Comparison of ENCODE assay signal across 8 cellular contexts in the genomic region with DNA sequence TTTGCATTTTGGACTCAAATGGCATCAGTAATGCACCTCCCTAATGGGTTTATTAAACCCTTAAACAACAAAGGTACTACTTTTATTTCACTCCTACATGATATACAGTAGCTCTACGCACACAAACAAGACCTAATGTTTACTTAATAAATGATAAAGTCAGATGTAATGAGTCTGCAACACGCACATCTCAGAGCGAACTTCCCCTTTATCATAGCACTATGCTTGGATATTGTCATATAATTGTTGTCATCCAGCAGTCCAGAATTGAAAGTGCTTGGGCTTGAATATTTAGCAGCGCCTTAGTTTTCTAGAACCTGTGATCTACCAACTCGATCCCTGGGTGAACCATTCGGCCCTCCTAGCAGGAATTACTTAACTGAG. TPM values are rescaled to one million over a fixed set of nuclear protein-coding genes. Genes with fewer than 3 reads are reported as not detected.
DNase-seq lines count a peak whose midpoint lies in the region; ATAC-seq and TF ChIP-seq lines count a peak whose summit lies in the region.

No MANE protein-coding gene starts in this region.

- no peak for TF ChIP-seq POLR2A in lower leg skin (IDR thresholded peaks at IDR 0.05)

- DNase-seq in A673 (ENCODE audit: low spot score) (no peak), astrocyte of the spinal cord (ENCODE audit: low read depth, low spot score) (no peak), lower leg skin (ENCODE audit: low spot score in 2 of 2) (peak in 1 of 2 donors; percentile 37), type B pancreatic cell (ENCODE audit: extremely low spot score, unreplicated experiment) (no peak), mucosa of gallbladder (ENCODE audit: low spot score) (no peak), GOT3 (lab: John Stamatoyannopoulos, UW) (no peak)

- H3K36me3 ChIP-seq in A673 (ENCODE audit: insufficient read depth, low read length, poor library complexity, severe bottlenecking) (no peaks in the 10 kb centered on the region), Loucy (ENCODE audit: insufficient read depth, low read length) (no peaks in the 10 kb centered on the region)

- H3K4me1 ChIP-seq in A673 (ENCODE audit: insufficient read depth, low read length, poor library complexity, severe bottlenecking) = peaks cover 3% of the 10 kb centered on the region
- peaks cover 22% of the 10 kb centered on the region for H3K4me1 ChIP-seq in Loucy (ENCODE audit: insufficient read depth, low read length, poor library complexity, severe bottlenecking)

- H3K4me3 Mint-ChIP-seq in type B pancreatic cell = peak overlapping the region; percentile 91

- no TSS peak for BruUV-seq in A673 (replicated peaks; lab: Mats Ljungman, UMichigan)

- H3K27me3 ChIP-seq in A673 (replicated peaks; ENCODE audit: insufficient read depth, low read depth, low read length, poor library complexity) = no peaks in the 10 kb centered on the region
- H3K27me3 ChIP-seq in Loucy (ENCODE audit: insufficient read depth, low read length, poor library complexity, severe bottlenecking) = no peaks in the 10 kb centered on the region

- peak overlapping the region; percentile 76 for H3K27ac ChIP-seq in A673 (ENCODE audit: low read depth, low read length, poor library complexity, severe bottlenecking)

- H3K9me3 ChIP-seq in A673 (ENCODE audit: low read depth, low read length, poor library complexity, severe bottlenecking) (no peaks in the 10 kb centered on the region), Loucy (ENCODE audit: insufficient read depth, low read depth, low read length) (no peaks in the 10 kb centered on the region)

- H3K4me3 ChIP-seq in A673 (ENCODE audit: low read depth, low read length, poor library complexity, severe bottlenecking) = peak overlapping the region; percentile 73
- peak overlapping the region; percentile 85 for H3K4me3 ChIP-seq in Loucy (ENCODE audit: low read length, poor library complexity, severe bottlenecking)
- peak overlapping the region; percentile 73 for H3K4me3 ChIP-seq in astrocyte of the spinal cord (ENCODE audit: low read depth, low read length)
- H3K4me3 ChIP-seq in lower leg skin (ENCODE audit: low read depth, poor library complexity, severe bottlenecking) = peak overlapping the region; percentile 91

- peak overlapping the region; percentile 89 for H3K27ac Mint-ChIP-seq in type B pancreatic cell

- CTCF ChIA-PET in A673 (lab: Charles Lee) = no interaction called here

- 1 to 6% methylated on average over 6 of the region's 6 CpGs for WGBS in lower leg skin, 2 donors

- TF ChIP-seq CTCF in A673 (conservative IDR thresholded peaks at IDR 0.05; ENCODE audit: low read depth, low read length) (no peak), Loucy (conservative IDR thresholded peaks at IDR 0.05; ENCODE audit: low read length) (no peak), astrocyte of the spinal cord (IDR thresholded peaks at IDR 0.05; ENCODE audit: low read depth, low read length) (no peak), lower leg skin (IDR thresholded peaks at IDR 0.05) (no peak), type B pancreatic cell (conservative IDR thresholded peaks at IDR 0.05) (no peak)

- no peaks in the 10 kb centered on the region for H3K9me2 ChIP-seq in Loucy (replicated peaks; ENCODE audit: low read depth, low read length)

- peak; percentile 7 for ATAC-seq in GM18873 (IDR thresholded peaks at IDR 0.05; ENCODE audit: low FRiP score, unreplicated experiment)

- H3K9ac ChIP-seq in Loucy (ENCODE audit: low read depth, low read length, poor library complexity, severe bottlenecking) = peak overlapping the region; percentile 86

- H3K4me1 Mint-ChIP-seq in type B pancreatic cell (ENCODE audit: unreplicated experiment) = peaks cover 21% of the 10 kb centered on the region

- intact Hi-C loops in A673 (cut with micrococcal nuclease; ENCODE audit: unreplicated experiment) = no loop called here
- intact Hi-C loops in lower leg skin (cut with DNase I; ENCODE audit: low total_unique reads) = no loop called here

- no peaks in the 10 kb centered on the region for H3F3A ChIP-seq in Loucy (ENCODE audit: low read depth)

- peaks cover 58% of the 10 kb centered on the region for H3K79me2 ChIP-seq in Loucy (ENCODE audit: insufficient read depth, low read length)

- POLR2A ChIA-PET in A673 (lab: Charles Lee; ENCODE audit: low non-redundant PET) = no interaction called here

- H4K20me1 ChIP-seq in Loucy (ENCODE audit: insufficient read depth, low read length, poor library complexity, severe bottlenecking) = peaks cover 28% of the 10 kb centered on the region

- H3K4me2 ChIP-seq in Loucy (ENCODE audit: low read depth, low read length, poor library complexity, severe bottlenecking) = peak overlapping the region; percentile 86

- no peaks in the 10 kb centered on the region for H3K9me3 Mint-ChIP-seq in type B pancreatic cell

- in situ Hi-C loops in astrocyte of the spinal cord (cut with HindIII; ENCODE audit: low sequenced_read_pairs) = no loop called here

- peaks cover 13% of the 10 kb centered on the region for H3K27me3 Mint-ChIP-seq in type B pancreatic cell

- H2AFZ ChIP-seq in Loucy (ENCODE audit: low read length) = peak overlapping the region; percentile 99

- peaks cover 14% of the 10 kb centered on the region for H3K36me3 Mint-ChIP-seq in type B pancreatic cell

RNA-seq across cellular contexts. Expression of a gene that starts 0.8 kb away (rescaled TPM):
- total RNA-seq in A673 (2021) (64.5 and 66.8 TPM in 2 replicates), lower leg skin (10 to 100 TPM; 17.0 to 31.6 (median 27.8) TPM), type B pancreatic cell (ENCODE audit: low replicate concordance) (22.1 and 30.3 TPM in 2 replicates), mucosa of gallbladder (147 TPM)
